20 cellular contexts compared by ENCODE assay signal in the genomic region with DNA sequence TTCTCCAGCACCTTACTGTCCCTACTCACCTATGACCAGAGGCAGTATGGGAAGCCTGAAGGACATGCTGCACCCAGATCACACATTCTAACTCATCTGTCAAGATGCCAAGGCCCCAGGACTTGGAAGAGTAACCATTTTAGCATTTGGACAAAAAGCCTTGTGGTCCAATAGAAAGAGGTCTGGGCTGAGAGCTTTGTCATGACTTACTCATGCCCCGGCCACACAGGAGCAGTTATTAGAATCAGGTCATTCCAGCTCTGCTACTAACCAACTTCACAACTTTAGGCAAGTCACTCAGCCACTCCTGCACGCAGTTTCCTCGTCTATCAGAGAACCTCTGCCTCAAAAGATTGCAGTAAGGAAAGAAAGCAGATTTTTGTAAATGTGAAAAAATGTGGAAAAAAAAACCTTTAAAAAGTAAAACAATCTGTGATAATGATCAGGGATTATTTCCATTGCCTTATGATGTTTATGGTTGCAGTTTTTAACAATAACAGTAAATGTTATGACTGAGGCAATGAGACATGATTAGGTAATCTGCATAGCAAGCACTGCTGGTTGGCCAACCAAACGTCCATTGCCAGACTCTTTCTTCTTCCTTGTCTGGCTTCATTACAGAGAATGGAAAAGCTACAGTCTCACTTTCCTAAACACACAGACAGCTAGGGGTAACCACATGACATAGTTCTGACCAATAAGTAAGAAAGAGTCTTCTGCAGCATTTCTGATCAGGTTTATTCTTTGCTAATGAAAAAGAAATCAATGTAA.
DNase-seq lines count a peak whose midpoint lies in the region; ATAC-seq, FAIRE-seq and TF ChIP-seq lines count a peak whose summit lies in the region.
"Had no signal": no experiment of that assay in that cellular context is flagged by ENCODE, and none has a peak within 500 bp of the region (broad histone marks: within the 10 kb centered on the region; RNA-seq: fewer than 3 reads in every experiment).

No MANE protein-coding gene starts in this region.

- H3K79me1 ChIP-seq in IMR-90 (ENCODE audit: low read depth in 1 of 2, low read length in 2 of 2) = no peaks in the 10 kb centered on the region

- intact Hi-C loops in IMR-90 (cut with micrococcal nuclease) = no loop called here

- POLR2A ChIA-PET in IMR-90 (lab: Charles Lee; ENCODE audit: unreplicated experiment) = interaction anchor here (0.6 kb wide), 1 partner anchor 128 kb away, joined by 3 read pairs; no protein-coding TSS in a partner anchor

- H3K4me1 ChIP-seq in IMR-90 (ENCODE audit: control insufficient read depth, insufficient read depth, low read length) (peaks cover 5% of the 10 kb centered on the region), keratinocyte (ENCODE audit: control insufficient read depth, extremely low read depth, insufficient read depth, low read length) (peaks cover 3% of the 10 kb centered on the region)
- no peaks in the 10 kb centered on the region for H3K4me1 ChIP-seq in effector memory CD4-positive, alpha-beta T cell (ENCODE audit: control insufficient read depth, insufficient read depth, low read length, poor library complexity, severe bottlenecking)
- H3K4me1 ChIP-seq: esophagus muscularis mucosa, upper lobe of right lung had no signal

- TF ChIP-seq RAD21 in IMR-90 (IDR thresholded peaks at IDR 0.05; ENCODE audit: low read length) = no peak

- H3K14ac ChIP-seq in IMR-90 (replicated peaks; ENCODE audit: low read depth, low read length) = no peak overlapping the region

- no peaks in the 10 kb centered on the region for H3K36me3 ChIP-seq in IMR-90 (ENCODE audit: control insufficient read depth, insufficient read depth, low read length)
- H3K36me3 ChIP-seq in keratinocyte (ENCODE audit: control insufficient read depth in 2 of 2, extremely low read depth in 1 of 2, insufficient read depth in 2 of 2, low read length in 2 of 2) = no peaks in the 10 kb centered on the region
- no peaks in the 10 kb centered on the region for H3K36me3 ChIP-seq in effector memory CD4-positive, alpha-beta T cell (ENCODE audit: control insufficient read depth, insufficient read depth, low read length)
- H3K36me3 ChIP-seq: esophagus muscularis mucosa, neutrophil, upper lobe of right lung had no signal

- H3K4ac ChIP-seq in IMR-90 (ENCODE audit: low read depth, low read length) = no peak overlapping the region; the same call in 1 of the 2 replicates

- DNase-seq in AG10803 (ENCODE audit: low read depth) (peak; percentile 56), IMR-90 (peak; percentile 79), epithelial cell of esophagus (ENCODE audit: low read depth) (peak; percentile 72), keratinocyte (ENCODE audit: low read depth, low spot score) (peak; percentile 17), NK-92 (lab: John Stamatoyannopoulos, UW; ENCODE audit: unreplicated experiment) (no peak), UCSD-AML1 (lab: John Stamatoyannopoulos, UW; ENCODE audit: unreplicated experiment) (no peak), NCI-H524 (lab: John Stamatoyannopoulos, UW) (no peak)
- DNase-seq in effector memory CD4-positive, alpha-beta T cell = no peak
- DNase-seq: activated naive CD4-positive, alpha-beta T cell treated with anti-CD3 and anti-CD28 coated beads, Interleukin-2, amount 50 U/mL, for 16 hours; activated T-cell treated with anti-CD3 and anti-CD28 coated beads, Interleukin-2, amount 50 U/mL, for 24 hours; CD8-positive, alpha-beta T cell; NCI-H1930; NCI-H524 treated with DMSO at 0.1 percent for 48 hours; retina; stimulated activated CD4-positive, alpha-beta T cell treated with anti-CD3 and anti-CD28 coated beads, Interleukin-15, amount 100 ng/mL, for 24 hours; stimulated activated naive CD8-positive, alpha-beta T cell treated with anti-CD3 and anti-CD28 coated beads, Interleukin-15, Interleukin-2, amounts not matched to agents 100 U/mL and 50 U/mL, for 24 hours; upper lobe of right lung had no signal

- H3K18ac ChIP-seq in IMR-90 (ENCODE audit: low read depth, low read length) = peak overlapping the region; percentile 69

- peaks cover 5% of the 10 kb centered on the region for H3K9me1 ChIP-seq in IMR-90 (ENCODE audit: insufficient read depth, low read length)
- no peaks in the 10 kb centered on the region for H3K9me1 ChIP-seq in keratinocyte (ENCODE audit: control insufficient read depth, extremely low read depth, insufficient read depth, low read length)

- in situ Hi-C loops in IMR-90 (cut with MboI; ENCODE audit: low sequenced_read_pairs) = no loop called here

- dilution Hi-C loops in IMR-90 (cut with HindIII; ENCODE audit: low sequenced_read_pairs, unreplicated experiment) = no loop called here
- dilution Hi-C loops in keratinocyte (cut with MboI; ENCODE audit: extremely low pct_ligation_motif_present, low sequenced_read_pairs) = no loop called here

- peak overlapping the region; percentile 81 for H2BK120ac ChIP-seq in IMR-90 (ENCODE audit: low read depth, low read length)

- no peak overlapping the region for H2AK9ac ChIP-seq in IMR-90 (replicated peaks; ENCODE audit: low read depth, low read length, poor library complexity)

- peak; percentile 75 for FAIRE-seq in keratinocyte (lab: Jason Lieb, UNC)

- no peak overlapping the region for H4K8ac ChIP-seq in IMR-90 (ENCODE audit: low read depth in 2 of 2, low read length in 2 of 2)

- H4K20me1 ChIP-seq in IMR-90 (ENCODE audit: insufficient read depth, low read length) = 0 out of 2 replicates have a peak, but pooled peaks cover 4% of the 10 kb centered on the region
- H4K20me1 ChIP-seq in keratinocyte (ENCODE audit: control insufficient read depth, extremely low read depth, insufficient read depth, low read length) = no peaks in the 10 kb centered on the region

- H3K27me3 ChIP-seq in IMR-90 (ENCODE audit: control insufficient read depth, insufficient read depth, low read length) = no peaks in the 10 kb centered on the region
- no peaks in the 10 kb centered on the region for H3K27me3 ChIP-seq in keratinocyte (ENCODE audit: control insufficient read depth, extremely low read depth, insufficient read depth, low read length)
- no peaks in the 10 kb centered on the region for H3K27me3 ChIP-seq in effector memory CD4-positive, alpha-beta T cell (replicated peaks; ENCODE audit: control insufficient read depth, insufficient read depth, low read length, poor library complexity, severe bottlenecking)
- H3K27me3 ChIP-seq: esophagus muscularis mucosa, neutrophil, upper lobe of right lung had no signal

- no peak overlapping the region for H3K9ac ChIP-seq in IMR-90 (ENCODE audit: low read depth, low read length)
- no peak overlapping the region for H3K9ac ChIP-seq in keratinocyte (ENCODE audit: control insufficient read depth, extremely low read depth, insufficient read depth, low read length)

- TF ChIP-seq CTCF in AG10803 (conservative IDR thresholded peaks at IDR 0.05; ENCODE audit: low read length) = no peak
- no peak for TF ChIP-seq CTCF in IMR-90 (conservative IDR thresholded peaks at IDR 0.05; ENCODE audit: low read depth, low read length)
- no peak for TF ChIP-seq CTCF in epithelial cell of esophagus (IDR thresholded peaks at IDR 0.05; ENCODE audit: insufficient read depth, low read depth, low read length, missing control alignments)
- no peak for TF ChIP-seq CTCF in keratinocyte (optimal IDR thresholded peaks at IDR 0.05 in 1 of 3, IDR thresholded peaks at IDR 0.05 in 1 of 3, conservative IDR thresholded peaks at IDR 0.05 in 1 of 3; ENCODE audit: extremely low read depth in 1 of 3, insufficient read depth in 2 of 3, low read length in 3 of 3)

- H3K27ac ChIP-seq in IMR-90 (ENCODE audit: insufficient read depth, low read length) (peak overlapping the region; percentile 74; the same call in 1 of the 2 replicates), keratinocyte (ENCODE audit: control insufficient read depth, insufficient read depth, low read length) (no peak overlapping the region)
- H3K27ac ChIP-seq in effector memory CD4-positive, alpha-beta T cell (ENCODE audit: insufficient read depth, low read length, poor library complexity, severe bottlenecking) = no peak overlapping the region
- H3K27ac ChIP-seq: esophagus muscularis mucosa, neutrophil, upper lobe of right lung had no signal

- H2AFZ ChIP-seq in IMR-90 (replicated peaks; ENCODE audit: low read length, poor library complexity) (no peak overlapping the region), keratinocyte (ENCODE audit: control insufficient read depth, low read length) (no peak overlapping the region)

- H3K4me2 ChIP-seq in IMR-90 (ENCODE audit: low read depth, low read length) = peak overlapping the region; percentile 49
- H3K4me2 ChIP-seq in keratinocyte (ENCODE audit: control insufficient read depth, extremely low read depth, insufficient read depth, low read depth, low read length) = peak overlapping the region; percentile 13

- ATAC-seq in IMR-90 (ENCODE audit: low read depth) = peak; percentile 88
- ATAC-seq: CD8-positive, alpha-beta T cell; Panc1; stimulated activated naive CD8-positive, alpha-beta T cell treated with anti-CD3 and anti-CD28 coated beads, Interleukin-15, Interleukin-2, amounts not matched to agents 100 U/mL and 50 U/mL, for 24 hours; upper lobe of right lung had no signal

- peak overlapping the region; percentile 70 for H2BK5ac ChIP-seq in IMR-90 (ENCODE audit: low read depth, low read length, poor library complexity, severe bottlenecking)

- CTCF ChIA-PET in IMR-90 (lab: Yijun Ruan, JAX) = no interaction called here

- no peak overlapping the region for H3K56ac ChIP-seq in IMR-90 (ENCODE audit: extremely low read depth, insufficient read depth, low read length)

- TF ChIP-seq POLR2A in IMR-90 (IDR thresholded peaks at IDR 0.05; ENCODE audit: low read depth, low read length) = no peak

- no peak overlapping the region for H2BK15ac ChIP-seq in IMR-90 (ENCODE audit: low read depth, low read length)

- peak overlapping the region; percentile 23; the same call in 1 of the 2 replicates for H3K23ac ChIP-seq in IMR-90 (ENCODE audit: low read depth, low read length)

- H2AK5ac ChIP-seq in IMR-90 (ENCODE audit: low read depth, low read length) = 0 out of 2 replicates have a peak overlapping the region, but pooled peaks have one; percentile 35

- peak overlapping the region; percentile 30 for H4K5ac ChIP-seq in IMR-90 (ENCODE audit: low read depth, low read length)

- no peaks in the 10 kb centered on the region for H3K9me3 ChIP-seq in IMR-90 (ENCODE audit: control insufficient read depth, insufficient read depth, low read length)
- no peaks in the 10 kb centered on the region for H3K9me3 ChIP-seq in keratinocyte (ENCODE audit: control insufficient read depth, low read depth, low read length)
- no peaks in the 10 kb centered on the region for H3K9me3 ChIP-seq in effector memory CD4-positive, alpha-beta T cell (ENCODE audit: control insufficient read depth, low read length)
- H3K9me3 ChIP-seq: esophagus muscularis mucosa, neutrophil, upper lobe of right lung had no signal

- no peak overlapping the region for H3K4me3 ChIP-seq in AG10803 (ENCODE audit: low read length)
- no peak overlapping the region for H3K4me3 ChIP-seq in IMR-90 (ENCODE audit: insufficient read depth, low read depth, low read length)
- no peak overlapping the region for H3K4me3 ChIP-seq in epithelial cell of esophagus (ENCODE audit: low read length)
- H3K4me3 ChIP-seq in keratinocyte (ENCODE audit: control insufficient read depth in 2 of 3, extremely low read depth in 1 of 3, insufficient read depth in 2 of 3, low read depth in 1 of 3, low read length in 3 of 3) = no peak overlapping the region
- no peak overlapping the region for H3K4me3 ChIP-seq in effector memory CD4-positive, alpha-beta T cell (ENCODE audit: insufficient read depth, low read depth, low read length, poor library complexity, severe bottlenecking)
- H3K4me3 ChIP-seq: esophagus muscularis mucosa, upper lobe of right lung had no signal

- BruUV-seq in IMR-90 (replicated peaks; lab: Mats Ljungman, UMichigan) = no TSS peak

- H3K79me2 ChIP-seq in keratinocyte (ENCODE audit: control insufficient read depth, insufficient read depth, low read length) = no peaks in the 10 kb centered on the region

- no CpG with 5 or more reads among the region's 4 CpGs for WGBS in IMR-90 (ENCODE audit: extremely low coverage in 2 of 2, insufficient read length in 1 of 2), 2 experiments

- peak overlapping the region; percentile 2; the same call in 1 of the 2 replicates for H4K91ac ChIP-seq in IMR-90 (ENCODE audit: insufficient read depth, low read depth, low read length)

- H2BK20ac ChIP-seq in IMR-90 (ENCODE audit: low read depth, low read length) = no peak overlapping the region

Comparison
In these comparisons a context has a peak if more than half of its experiments do, and no peak if none do; other contexts are left out.
1. DNase-seq: peak in AG10803 (single experiment), IMR-90 (single experiment), epithelial cell of esophagus (single experiment) and keratinocyte (single experiment); none in NK-92 (single experiment), UCSD-AML1 (single experiment), NCI-H524 (0 of 2) and effector memory CD4-positive, alpha-beta T cell (0 of 3).